ENCODE assay signal across 19 cellular contexts in genomic region chr15:22224241-22224671, GRCh38.
DNase-seq lines count a peak whose midpoint lies in the region; ATAC-seq, FAIRE-seq and TF ChIP-seq lines count a peak whose summit lies in the region.
"Had no signal": no experiment of that assay in that cellular context is flagged by ENCODE, and none has a peak within 500 bp of the region (broad histone marks: within the 10 kb centered on the region; RNA-seq: fewer than 3 reads in every experiment).

No MANE protein-coding gene starts in this region.

- ATAC-seq in activated T-cell treated with anti-CD3 and anti-CD28 coated beads, Interleukin-2, amount 50 U/mL, for 72 hours (replicated peaks in 1 of 2) = no peak
- ATAC-seq in HG02623 (IDR thresholded peaks at IDR 0.05; ENCODE audit: unreplicated experiment) (no peak), HG03469 (IDR thresholded peaks at IDR 0.05; ENCODE audit: unreplicated experiment) (no peak)

- H3K9me2 ChIP-seq in Karpas-422 (replicated peaks; ENCODE audit: insufficient read depth, low read length) = no peaks in the 10 kb centered on the region

- intact Hi-C loops in mammary epithelial cell (cut with micrococcal nuclease) = no loop called here

- H2AFZ ChIP-seq in Karpas-422 (ENCODE audit: low read length) (no peak overlapping the region), mammary epithelial cell (ENCODE audit: low read depth, low read length) (no peak overlapping the region)
- H2AFZ ChIP-seq: parathyroid adenoma had no signal

- DNase-seq in activated T-cell treated with anti-CD3 and anti-CD28 coated beads, Interleukin-2, amount 50 U/mL, for 24 hours = peak; percentile 33
- no peak for DNase-seq in activated T-cell treated with anti-CD3 and anti-CD28 coated beads, Interleukin-2, amount 50 U/mL, for 72 hours
- DNase-seq in Karpas-422 = peak; percentile 44
- no peak for DNase-seq in mammary epithelial cell
- peak; percentile 3 for DNase-seq in progenitor cell of endocrine pancreas (ENCODE audit: low spot score, unreplicated experiment)
- DNase-seq in GM19239 (ENCODE audit: insufficient read length, low spot score) = no peak
- DNase-seq: DMS53; effector memory CD4-positive, alpha-beta T cell; foreskin melanocyte; KG1; NCI-H187; NCI-H774; SHP77 treated with DMSO at 0.1 percent for 48 hours; tibial artery had no signal

- TF ChIP-seq CTCF in mammary epithelial cell (conservative IDR thresholded peaks at IDR 0.05 in 1 of 2, IDR thresholded peaks at IDR 0.05 in 1 of 2; ENCODE audit: extremely low read depth in 1 of 2, insufficient read depth in 1 of 2, low read depth in 1 of 2, low read length in 2 of 2) (peak; percentile 15 to 54), progenitor cell of endocrine pancreas (IDR thresholded peaks at IDR 0.05; ENCODE audit: unreplicated experiment) (no peak)

- no peaks in the 10 kb centered on the region for H3K27me3 Mint-ChIP-seq in activated T-cell treated with anti-CD3 and anti-CD28 coated beads, Interleukin-2, amount 50 U/mL, for 24 hours
- H3K27me3 Mint-ChIP-seq in activated T-cell treated with anti-CD3 and anti-CD28 coated beads, Interleukin-2, amount 50 U/mL, for 72 hours (ENCODE audit: low read depth) = peaks cover 10% of the 10 kb centered on the region
- no peaks in the 10 kb centered on the region for H3K27me3 Mint-ChIP-seq in progenitor cell of endocrine pancreas

- H3K79me2 ChIP-seq in Karpas-422 (ENCODE audit: low read length) = no peaks in the 10 kb centered on the region
- H3K79me2 ChIP-seq in mammary epithelial cell (ENCODE audit: insufficient read depth, low read length) = no peaks in the 10 kb centered on the region
- H3K79me2 ChIP-seq: parathyroid adenoma had no signal

- H3K27ac ChIP-seq in Karpas-422 (ENCODE audit: low read length) (no peak overlapping the region), mammary epithelial cell (ENCODE audit: insufficient read depth, low read depth, low read length) (no peak overlapping the region)
- H3K27ac ChIP-seq: parathyroid adenoma, tibial artery had no signal

- WGBS in mammary epithelial cell (ENCODE audit: low coverage, missing lambda C conversion rate) = 77% methylated on average over 9 of the region's 9 CpGs

- H3K27ac Mint-ChIP-seq in activated T-cell treated with anti-CD3 and anti-CD28 coated beads, Interleukin-2, amount 50 U/mL, for 24 hours = no peak overlapping the region
- H3K27ac Mint-ChIP-seq in activated T-cell treated with anti-CD3 and anti-CD28 coated beads, Interleukin-2, amount 50 U/mL, for 72 hours = no peak overlapping the region
- H3K27ac Mint-ChIP-seq in progenitor cell of endocrine pancreas = no peak overlapping the region

- H3K27me3 ChIP-seq in Karpas-422 (ENCODE audit: low read length) = no peaks in the 10 kb centered on the region
- H3K27me3 ChIP-seq in mammary epithelial cell (ENCODE audit: insufficient read depth, low read length) = no peaks in the 10 kb centered on the region
- H3K27me3 ChIP-seq: tibial artery had no signal

- H3K9ac ChIP-seq in Karpas-422 (ENCODE audit: low read length) = no peak overlapping the region
- H3K9ac ChIP-seq in mammary epithelial cell (ENCODE audit: insufficient read depth, low read length) = no peak overlapping the region
- H3K9ac ChIP-seq: parathyroid adenoma had no signal

- H4K20me1 ChIP-seq in Karpas-422 (ENCODE audit: insufficient read depth, low read depth, low read length) (no peaks in the 10 kb centered on the region), mammary epithelial cell (ENCODE audit: insufficient read depth, low read length) (no peaks in the 10 kb centered on the region)

- H3K4me3 Mint-ChIP-seq in activated T-cell treated with anti-CD3 and anti-CD28 coated beads, Interleukin-2, amount 50 U/mL, for 24 hours = no peak overlapping the region
- no peak overlapping the region for H3K4me3 Mint-ChIP-seq in activated T-cell treated with anti-CD3 and anti-CD28 coated beads, Interleukin-2, amount 50 U/mL, for 72 hours
- no peak overlapping the region for H3K4me3 Mint-ChIP-seq in progenitor cell of endocrine pancreas (ENCODE audit: low read depth)

- peaks cover 24% of the 10 kb centered on the region for H3K4me1 Mint-ChIP-seq in activated T-cell treated with anti-CD3 and anti-CD28 coated beads, Interleukin-2, amount 50 U/mL, for 24 hours (ENCODE audit: low read depth)
- peaks cover 34% of the 10 kb centered on the region for H3K4me1 Mint-ChIP-seq in activated T-cell treated with anti-CD3 and anti-CD28 coated beads, Interleukin-2, amount 50 U/mL, for 72 hours (ENCODE audit: low read depth)
- no peaks in the 10 kb centered on the region for H3K4me1 Mint-ChIP-seq in progenitor cell of endocrine pancreas (ENCODE audit: low read depth)

- dilution Hi-C loops in mammary epithelial cell (cut with HindIII; ENCODE audit: low sequenced_read_pairs) = no loop called here

- H3K9me3 Mint-ChIP-seq in activated T-cell treated with anti-CD3 and anti-CD28 coated beads, Interleukin-2, amount 50 U/mL, for 24 hours = no peaks in the 10 kb centered on the region
- H3K9me3 Mint-ChIP-seq in activated T-cell treated with anti-CD3 and anti-CD28 coated beads, Interleukin-2, amount 50 U/mL, for 72 hours = no peaks in the 10 kb centered on the region
- H3K9me3 Mint-ChIP-seq in progenitor cell of endocrine pancreas (ENCODE audit: low read depth) = peaks cover 52% of the 10 kb centered on the region

- no TSS peak for BruUV-seq in mammary epithelial cell (replicated peaks; lab: Mats Ljungman, UMichigan)

- no peak overlapping the region for H3K4me2 ChIP-seq in Karpas-422 (ENCODE audit: low read depth, low read length, poor library complexity, severe bottlenecking)
- no peak overlapping the region for H3K4me2 ChIP-seq in mammary epithelial cell (ENCODE audit: insufficient read depth, low read depth, low read length)

- no peak for FAIRE-seq in GM19239 (lab: Jason Lieb, UNC)
- FAIRE-seq: GM12891, TTC549 had no signal

- CTCF ChIA-PET in mammary epithelial cell (lab: Charles Lee; ENCODE audit: low non-redundant PET) = interaction anchor here (0.6 to 0.8 kb wide), 2 partner anchors 1856 to 1867 kb away, joined by 4 to 20 read pairs; no protein-coding TSS in a partner anchor

- in situ Hi-C loops in mammary epithelial cell (cut with MboI; ENCODE audit: low sequenced_read_pairs in 2 of 2) = no loop called here

- H3K36me3 ChIP-seq in Karpas-422 (ENCODE audit: insufficient read depth, low read length) = no peaks in the 10 kb centered on the region
- H3K36me3 ChIP-seq in mammary epithelial cell (ENCODE audit: insufficient read depth, low read length) = no peaks in the 10 kb centered on the region
- H3K36me3 ChIP-seq: tibial artery had no signal

- H3K4me1 ChIP-seq in Karpas-422 (ENCODE audit: low read length) = no peaks in the 10 kb centered on the region
- H3K4me1 ChIP-seq in mammary epithelial cell (ENCODE audit: insufficient read depth, low read length) = no peaks in the 10 kb centered on the region
- H3K4me1 ChIP-seq: parathyroid adenoma, tibial artery had no signal

- H3K4me3 ChIP-seq in Karpas-422 (ENCODE audit: low read length) = no peak overlapping the region
- H3K4me3 ChIP-seq in mammary epithelial cell (replicated peaks in 1 of 3; ENCODE audit: insufficient read depth in 1 of 3, low read depth in 2 of 3, low read length in 3 of 3) = no peak overlapping the region
- H3K4me3 ChIP-seq: tibial artery had no signal

- no peaks in the 10 kb centered on the region for H3K9me3 ChIP-seq in Karpas-422 (ENCODE audit: low read length)
- no peaks in the 10 kb centered on the region for H3K9me3 ChIP-seq in mammary epithelial cell (replicated peaks; ENCODE audit: insufficient read depth, low read length)
- H3K9me3 ChIP-seq: tibial artery had no signal

- H3K36me3 Mint-ChIP-seq in activated T-cell treated with anti-CD3 and anti-CD28 coated beads, Interleukin-2, amount 50 U/mL, for 24 hours (ENCODE audit: low read depth) = no peaks in the 10 kb centered on the region
- no peaks in the 10 kb centered on the region for H3K36me3 Mint-ChIP-seq in activated T-cell treated with anti-CD3 and anti-CD28 coated beads, Interleukin-2, amount 50 U/mL, for 72 hours (ENCODE audit: insufficient read depth in 2 of 2)
- H3K36me3 Mint-ChIP-seq in progenitor cell of endocrine pancreas (ENCODE audit: insufficient read depth) = peaks cover 6% of the 10 kb centered on the region

Comparison
In these comparisons a context has a peak if more than half of its experiments do, and no peak if none do; other contexts are left out.
1. DNase-seq: peak in activated T-cell treated with anti-CD3 and anti-CD28 coated beads, Interleukin-2, amount 50 U/mL, for 24 hours (single experiment), Karpas-422 (single experiment) and progenitor cell of endocrine pancreas (single experiment); none in activated T-cell treated with anti-CD3 and anti-CD28 coated beads, Interleukin-2, amount 50 U/mL, for 72 hours (0 of 2), mammary epithelial cell (single experiment) and GM19239 (single experiment).